ENCODE assay signal across 19 cellular contexts in genomic region chr4:90799895-90800294, GRCh38.
DNase-seq lines count a peak whose midpoint lies in the region; ATAC-seq and TF ChIP-seq lines count a peak whose summit lies in the region.
"Had no signal": no experiment of that assay in that cellular context is flagged by ENCODE, and none has a peak within 500 bp of the region (broad histone marks: within the 10 kb centered on the region; RNA-seq: fewer than 3 reads in every experiment).

No MANE protein-coding gene starts in this region.

- H3K4me1 Mint-ChIP-seq in GM23338 = no peaks in the 10 kb centered on the region
- H3K4me1 Mint-ChIP-seq: CD4-positive, alpha-beta memory T cell had no signal

- H3K27me3 ChIP-seq in GM23338 (ENCODE audit: insufficient read depth) (no peaks in the 10 kb centered on the region), OCI-LY3 (ENCODE audit: low read depth, low read length) (no peaks in the 10 kb centered on the region), lower lobe of right lung (ENCODE audit: low read depth) (no peaks in the 10 kb centered on the region)
- H3K27me3 ChIP-seq: BLaER1, SJCRH30 had no signal

- ATAC-seq in GM23338 (no peak), lower lobe of right lung (no peak)
- ATAC-seq: A549 had no signal

- H3K79me2 ChIP-seq in GM23338 (replicated peaks; ENCODE audit: insufficient read depth) (no peaks in the 10 kb centered on the region), OCI-LY3 (ENCODE audit: low read length) (no peaks in the 10 kb centered on the region)

- peaks cover 32% of the 10 kb centered on the region for H3K36me3 Mint-ChIP-seq in GM23338 (ENCODE audit: low read depth)
- H3K36me3 Mint-ChIP-seq: CD4-positive, alpha-beta memory T cell had no signal

- H3K4me2 ChIP-seq in GM23338 = no peak overlapping the region
- H3K4me2 ChIP-seq in OCI-LY3 (ENCODE audit: low read length) = no peak overlapping the region
- H3K4me2 ChIP-seq: A549, BLaER1 had no signal

- 0 out of 2 replicates have a peak, but pooled peaks cover 5% of the 10 kb centered on the region for H3K36me3 ChIP-seq in GM23338 (ENCODE audit: insufficient read depth)
- H3K36me3 ChIP-seq in OCI-LY3 (replicated peaks; ENCODE audit: low read depth, low read length) = no peaks in the 10 kb centered on the region
- no peaks in the 10 kb centered on the region for H3K36me3 ChIP-seq in lower lobe of right lung
- H3K36me3 ChIP-seq: BLaER1, SJCRH30 had no signal

- TF ChIP-seq POLR2A in erythroblast (IDR thresholded peaks at IDR 0.05; ENCODE audit: low read length) = no peak

- no peaks in the 10 kb centered on the region for H3F3A ChIP-seq in GM23338 (replicated peaks; ENCODE audit: low read depth)

- DNase-seq in GM23338 (ENCODE audit: low spot score) (no peak), choroid plexus epithelial cell (ENCODE audit: low read depth) (peak; percentile 4), islet precursor cell (peak; percentile 46), erythroblast (lab: John Stamatoyannopoulos, UW) (no peak), NCI-H524 treated with DMSO at 0.1 percent for 48 hours (lab: John Stamatoyannopoulos, UW) (no peak), lower lobe of right lung (no peak)
- no peak for DNase-seq in activated CD8-positive, alpha-beta memory T cell treated with anti-CD3 and anti-CD28 coated beads, Interleukin-2, amount 50 U/mL, for 4 hours
- DNase-seq: CD4-positive, alpha-beta memory T cell; GM23248; KG1; NCI-H1417 treated with DMSO at 0.1 percent for 48 hours; NCI-H187 treated with DMSO at 0.1 percent for 48 hours; NCI-H226; NCI-H524; SJCRH30; SW 1271 had no signal

- intact Hi-C loops in lower lobe of right lung (cut with DNase I) = no loop called here

- H3K4me3 ChIP-seq in GM23338 (no peak overlapping the region), OCI-LY3 (ENCODE audit: low read length) (no peak overlapping the region), choroid plexus epithelial cell (ENCODE audit: low read depth, low read length) (no peak overlapping the region), lower lobe of right lung (no peak overlapping the region)
- H3K4me3 ChIP-seq: A549, BLaER1, GM23248, SJCRH30 had no signal

- TF ChIP-seq CTCF in GM23338 (conservative IDR thresholded peaks at IDR 0.05; ENCODE audit: low read depth in 2 of 2) = peak; percentile 30 to 56; a peak in 3 of 4 replicates
- peak; percentile 33; the same call in 1 of the 2 replicates for TF ChIP-seq CTCF in OCI-LY3 (IDR thresholded peaks at IDR 0.05; ENCODE audit: low read depth, low read length)
- no peak for TF ChIP-seq CTCF in choroid plexus epithelial cell (conservative IDR thresholded peaks at IDR 0.05; ENCODE audit: low read depth, low read length)
- no peak for TF ChIP-seq CTCF in lower lobe of right lung (IDR thresholded peaks at IDR 0.05)

- H3K4me1 ChIP-seq in GM23338 (ENCODE audit: insufficient read depth) (no peaks in the 10 kb centered on the region), OCI-LY3 (ENCODE audit: low read length) (no peaks in the 10 kb centered on the region), lower lobe of right lung (no peaks in the 10 kb centered on the region)
- H3K4me1 ChIP-seq: A549, BLaER1, SJCRH30 had no signal

- H3K27ac ChIP-seq in GM23338 (ENCODE audit: low read depth) = no peak overlapping the region
- no peak overlapping the region for H3K27ac ChIP-seq in OCI-LY3 (ENCODE audit: low read length)
- H3K27ac ChIP-seq in lower lobe of right lung = no peak overlapping the region
- H3K27ac ChIP-seq: A549, BLaER1, GM23248, SJCRH30 had no signal

- peaks cover 43% of the 10 kb centered on the region for H3K9me3 Mint-ChIP-seq in GM23338

- H3K9me3 ChIP-seq in OCI-LY3 (ENCODE audit: insufficient read depth, low read length) = 0 out of 2 replicates have a peak, but pooled peaks cover 10% of the 10 kb centered on the region
- H3K9me3 ChIP-seq in lower lobe of right lung = peaks cover 6% of the 10 kb centered on the region
- H3K9me3 ChIP-seq: A549, BLaER1, SJCRH30 had no signal

- H4K20me1 ChIP-seq in GM23338 (replicated peaks; ENCODE audit: insufficient read depth) = no peaks in the 10 kb centered on the region
- no peaks in the 10 kb centered on the region for H4K20me1 ChIP-seq in OCI-LY3 (ENCODE audit: insufficient read depth, low read length)
- H4K20me1 ChIP-seq: BLaER1 had no signal

- H3K9ac ChIP-seq in OCI-LY3 (ENCODE audit: low read length) = no peak overlapping the region
- H3K9ac ChIP-seq: BLaER1, GM23248 had no signal

- no peak overlapping the region; the same call in 1 of the 2 replicates for H3K27ac Mint-ChIP-seq in GM23338
- H3K27ac Mint-ChIP-seq: CD4-positive, alpha-beta memory T cell had no signal

- H2AFZ ChIP-seq in GM23338 (no peak overlapping the region), OCI-LY3 (ENCODE audit: low read depth, low read length) (no peak overlapping the region)
- H2AFZ ChIP-seq: GM23248 had no signal

- no peak overlapping the region for H3K4me3 Mint-ChIP-seq in GM23338
- H3K4me3 Mint-ChIP-seq: CD4-positive, alpha-beta memory T cell had no signal

- H3K9me2 ChIP-seq in GM23338 (ENCODE audit: insufficient read depth) = no peaks in the 10 kb centered on the region; the same call in 1 of the 2 replicates

- peaks cover 4% of the 10 kb centered on the region for H3K27me3 Mint-ChIP-seq in GM23338 (ENCODE audit: insufficient read depth, low read depth, poor library complexity)
- H3K27me3 Mint-ChIP-seq: CD4-positive, alpha-beta memory T cell had no signal

TF ChIP-seq in GM23338, 12 proteins besides CTCF, POLR2A, EP300 and RAD21:
- TF ChIP-seq NANOG (IDR thresholded peaks at IDR 0.05; ENCODE audit: borderline replicate concordance) (no peak), EZH2phosphoT487 (IDR thresholded peaks at IDR 0.05; ENCODE audit: unreplicated experiment) (no peak), STAT1 (IDR thresholded peaks at IDR 0.05; ENCODE audit: unreplicated experiment) (no peak)
TF ChIP-seq in GM23338: peak in this region for 0.

Comparison
In these comparisons a context has a peak if more than half of its experiments do, and no peak if none do; other contexts are left out.
1. DNase-seq: peak in choroid plexus epithelial cell (single experiment) and islet precursor cell (single experiment); none in GM23338 (single experiment), erythroblast (0 of 2), activated CD8-positive, alpha-beta memory T cell treated with anti-CD3 and anti-CD28 coated beads, Interleukin-2, amount 50 U/mL, for 4 hours (single experiment), NCI-H524 treated with DMSO at 0.1 percent for 48 hours (single experiment) and lower lobe of right lung (single experiment).
2. CTCF ChIP-seq: peak in GM23338 (2 of 2) and OCI-LY3 (single experiment); none in choroid plexus epithelial cell (single experiment) and lower lobe of right lung (single experiment).